ENCODE assay signal across 8 cellular contexts in genomic region chr17:44911133-44912001, GRCh38. TPM values are rescaled to one million over a fixed set of nuclear protein-coding genes. Genes with fewer than 3 reads are reported as not detected.
DNase-seq lines count a peak whose midpoint lies in the region; ATAC-seq and TF ChIP-seq lines count a peak whose summit lies in the region.

No MANE protein-coding gene starts in this region.

- peaks cover 7% of the 10 kb centered on the region for H3K4me1 Mint-ChIP-seq in activated T-helper 2 cell treated with anti-CD3 and anti-CD28 coated beads, Interferon-gamma antibody, Interleukin-2, Interleukin-4, amounts not matched to agents 10 μg/mL and 5 μg/mL and 100 μg/mL, durations not matched to agents 14 hours and 24 hours and 36 hours (ENCODE audit: low read depth)

- no peak overlapping the region for H3K27ac Mint-ChIP-seq in activated T-helper 2 cell treated with anti-CD3 and anti-CD28 coated beads, Interferon-gamma antibody, Interleukin-2, Interleukin-4, amounts not matched to agents 10 μg/mL and 5 μg/mL and 100 μg/mL, durations not matched to agents 14 hours and 24 hours and 36 hours

- no peaks in the 10 kb centered on the region for H3K36me3 Mint-ChIP-seq in activated T-helper 2 cell treated with anti-CD3 and anti-CD28 coated beads, Interferon-gamma antibody, Interleukin-2, Interleukin-4, amounts not matched to agents 10 μg/mL and 5 μg/mL and 100 μg/mL, durations not matched to agents 14 hours and 24 hours and 36 hours (ENCODE audit: low read depth)

- 39 to 40% methylated on average over 56 of the region's 56 CpGs for WGBS in aorta, 2 donors

- no peaks in the 10 kb centered on the region for H3K9me3 Mint-ChIP-seq in activated T-helper 2 cell treated with anti-CD3 and anti-CD28 coated beads, Interferon-gamma antibody, Interleukin-2, Interleukin-4, amounts not matched to agents 10 μg/mL and 5 μg/mL and 100 μg/mL, durations not matched to agents 14 hours and 24 hours and 36 hours

- no peak for ATAC-seq in aorta (ENCODE audit: low FRiP score)

- H3K4me1 ChIP-seq in NT2/D1 (ENCODE audit: insufficient read depth, insufficient read length) (peaks cover 17% of the 10 kb centered on the region), parathyroid adenoma (no peaks in the 10 kb centered on the region), aorta (ENCODE audit: control insufficient read depth in 1 of 2, insufficient read depth in 2 of 2, low read length in 2 of 2) (no peaks in the 10 kb centered on the region)

- H3K4me3 ChIP-seq in NT2/D1 (ENCODE audit: insufficient read length, low read depth), result peak overlapping the region; percentile 40
- no peak overlapping the region for H3K4me3 ChIP-seq in parathyroid adenoma (ENCODE audit: low read depth, low read length)
- H3K4me3 ChIP-seq in aorta (ENCODE audit: low read length in 2 of 2), result no peak overlapping the region

- peaks cover 28% of the 10 kb centered on the region for H3K27me3 Mint-ChIP-seq in activated T-helper 2 cell treated with anti-CD3 and anti-CD28 coated beads, Interferon-gamma antibody, Interleukin-2, Interleukin-4, amounts not matched to agents 10 μg/mL and 5 μg/mL and 100 μg/mL, durations not matched to agents 14 hours and 24 hours and 36 hours (ENCODE audit: low read depth)

- H2AFZ ChIP-seq in parathyroid adenoma, result peak overlapping the region; percentile 31

- no peak overlapping the region for H3K27ac ChIP-seq in parathyroid adenoma
- H3K27ac ChIP-seq in aorta (ENCODE audit: low read depth in 1 of 2, low read length in 2 of 2), result no peak overlapping the region

- H3K4me3 Mint-ChIP-seq in activated T-helper 2 cell treated with anti-CD3 and anti-CD28 coated beads, Interferon-gamma antibody, Interleukin-2, Interleukin-4, amounts not matched to agents 10 μg/mL and 5 μg/mL and 100 μg/mL, durations not matched to agents 14 hours and 24 hours and 36 hours (ENCODE audit: low read depth), result peak overlapping the region; percentile 15

- TF ChIP-seq CTCF in parathyroid adenoma (IDR thresholded peaks at IDR 0.05), result peak; percentile 29

- peaks cover 22% of the 10 kb centered on the region for H3K27me3 ChIP-seq in NT2/D1 (ENCODE audit: insufficient read depth, insufficient read length)
- no peaks in the 10 kb centered on the region for H3K27me3 ChIP-seq in parathyroid adenoma (ENCODE audit: control insufficient read depth, insufficient read depth, low read length)
- no peaks in the 10 kb centered on the region for H3K27me3 ChIP-seq in aorta (ENCODE audit: control insufficient read depth in 1 of 2, insufficient read depth in 2 of 2, low read length in 1 of 2)

- peak overlapping the region; percentile 39 for H3K4me2 ChIP-seq in parathyroid adenoma (ENCODE audit: low read length)

- DNase-seq in NCI-H82 (lab: John Stamatoyannopoulos, UW), result peak; percentile 67
- DNase-seq in NCI-H82 treated with DMSO at 0.1 percent for 48 hours (lab: John Stamatoyannopoulos, UW; ENCODE audit: unreplicated experiment), result no peak
- peak; percentile 49 for DNase-seq in NT2/D1 (ENCODE audit: low read depth, low spot score)
- DNase-seq in activated T-helper 2 cell treated with anti-CD3 and anti-CD28 coated beads, Interferon-gamma antibody, Interleukin-2, Interleukin-4, amounts not matched to agents 10 μg/mL and 5 μg/mL and 100 μg/mL, durations not matched to agents 14 hours and 24 hours and 36 hours (ENCODE audit: low spot score), result peak; percentile 39
- peak in 31 of 42 donors; percentile 29 to 76 (median 47) for DNase-seq in head of caudate nucleus
- DNase-seq in aorta, result peak; percentile 75 to 87
- no peak for DNase-seq in LoVo (ENCODE audit: low spot score)

- H3K36me3 ChIP-seq in NT2/D1 (ENCODE audit: insufficient read depth, insufficient read length, low read length), result no peaks in the 10 kb centered on the region
- H3K36me3 ChIP-seq in parathyroid adenoma (ENCODE audit: control insufficient read depth, insufficient read depth, low read length), result no peaks in the 10 kb centered on the region
- H3K36me3 ChIP-seq in aorta (ENCODE audit: control insufficient read depth in 1 of 2, insufficient read depth in 2 of 2, low read length in 1 of 2), result no peaks in the 10 kb centered on the region

- intact Hi-C loops in activated T-helper 2 cell treated with anti-CD3 and anti-CD28 coated beads, Interferon-gamma antibody, Interleukin-2, Interleukin-4, amounts not matched to agents 10 μg/mL and 5 μg/mL and 100 μg/mL, durations not matched to agents 14 hours and 24 hours and 36 hours (cut with micrococcal nuclease), result loop anchor here (10.0 kb wide), 1 partner anchor 283 kb away; no protein-coding TSS in a partner anchor
- intact Hi-C loops in head of caudate nucleus (cut with DNase I), result loop anchor here (5.0 kb wide), 1 partner anchor 186 kb away; no protein-coding TSS in a partner anchor
- intact Hi-C loops in aorta (cut with DNase I), result loop anchor here in 1 of 2 donors (2.0 kb wide), 1 partner anchor 185 kb away; no protein-coding TSS in a partner anchor

- H3K9me3 ChIP-seq in NT2/D1 (ENCODE audit: insufficient read depth, low read length), result no peaks in the 10 kb centered on the region
- no peaks in the 10 kb centered on the region for H3K9me3 ChIP-seq in parathyroid adenoma (ENCODE audit: control insufficient read depth, low read length)
- no peaks in the 10 kb centered on the region for H3K9me3 ChIP-seq in aorta (ENCODE audit: control insufficient read depth, low read length)

- no peaks in the 10 kb centered on the region for H3K79me2 ChIP-seq in parathyroid adenoma

- H3K9ac ChIP-seq in NT2/D1 (ENCODE audit: insufficient read length, low read depth) (peak overlapping the region; percentile 45), parathyroid adenoma (no peak overlapping the region)

RNA-seq across cellular contexts. Expression of gene GFAP, which starts 3.9 kb away (rescaled TPM):
- total RNA-seq in activated T-helper 2 cell treated with anti-CD3 and anti-CD28 coated beads, Interferon-gamma antibody, Interleukin-2, Interleukin-4, amounts not matched to agents 10 μg/mL and 5 μg/mL and 100 μg/mL, durations not matched to agents 14 hours and 24 hours and 36 hours, result 0.34 TPM in 1 of 2 replicates, not detected in the other
- total RNA-seq in aorta, result 10 to 100 TPM in 1 of 2 donors, 1 to 10 TPM in 1; 2.3 to 17.6 TPM
- 1 to 10 TPM; 1.4 to 7.9 TPM for polyA plus RNA-seq in aorta

RNA-seq across cellular contexts. Expression of gene EFTUD2, which starts 12.1 kb away (rescaled TPM):
- 194 and 215 TPM in 2 replicates for total RNA-seq in activated T-helper 2 cell treated with anti-CD3 and anti-CD28 coated beads, Interferon-gamma antibody, Interleukin-2, Interleukin-4, amounts not matched to agents 10 μg/mL and 5 μg/mL and 100 μg/mL, durations not matched to agents 14 hours and 24 hours and 36 hours
- 10 to 100 TPM; 64.4 to 78.6 TPM for total RNA-seq in aorta
- polyA plus RNA-seq in aorta, result 10 to 100 TPM; 17.8 to 37.7 TPM

RNA-seq across cellular contexts. Expression of gene KIF18B, which starts 36.2 kb away (rescaled TPM):
- 46.7 and 47.1 TPM in 2 replicates for total RNA-seq in activated T-helper 2 cell treated with anti-CD3 and anti-CD28 coated beads, Interferon-gamma antibody, Interleukin-2, Interleukin-4, amounts not matched to agents 10 μg/mL and 5 μg/mL and 100 μg/mL, durations not matched to agents 14 hours and 24 hours and 36 hours
- total RNA-seq in aorta, result 1 to 10 TPM in 1 of 2 donors, under 1 TPM in 1; 0.16 to 1.7 TPM
- under 1 TPM in 1 of 2 donors, not detected in 1; 0.05 TPM for polyA plus RNA-seq in aorta

RNA-seq across cellular contexts. Expression of gene C1QL1, which starts 56.7 kb away (rescaled TPM):
- total RNA-seq in activated T-helper 2 cell treated with anti-CD3 and anti-CD28 coated beads, Interferon-gamma antibody, Interleukin-2, Interleukin-4, amounts not matched to agents 10 μg/mL and 5 μg/mL and 100 μg/mL, durations not matched to agents 14 hours and 24 hours and 36 hours, result 0.41 and 0.48 TPM in 2 replicates
- 1 to 10 TPM in 1 of 2 donors, not detected in 1; 1.3 TPM for total RNA-seq in aorta
- not detected for polyA plus RNA-seq in aorta

Comparison
In these comparisons a context has a peak if more than half of its experiments do, and no peak if none do; other contexts are left out.
1. DNase-seq: peak in NCI-H82 (single experiment), NT2/D1 (single experiment), activated T-helper 2 cell treated with anti-CD3 and anti-CD28 coated beads, Interferon-gamma antibody, Interleukin-2, Interleukin-4, amounts not matched to agents 10 μg/mL and 5 μg/mL and 100 μg/mL, durations not matched to agents 14 hours and 24 hours and 36 hours (single experiment), head of caudate nucleus (31 of 42) and aorta (2 of 2); none in NCI-H82 treated with DMSO at 0.1 percent for 48 hours (single experiment) and LoVo (single experiment).
2. RNA of gene KIF18B, which starts 36.2 kb away (total RNA-seq): 46.7 to 47.1 TPM in activated T-helper 2 cell treated with anti-CD3 and anti-CD28 coated beads, Interferon-gamma antibody, Interleukin-2, Interleukin-4, amounts not matched to agents 10 μg/mL and 5 μg/mL and 100 μg/mL, durations not matched to agents 14 hours and 24 hours and 36 hours; 0.16 to 1.7 TPM in aorta; every median in the first group is over 10 times any median in the second.